Comparison of ENCODE assay signal across 8 cellular contexts in genomic region chr3:112231727-112232126, GRCh38.
"Had no signal": no experiment of that assay in that cellular context is flagged by ENCODE, and none has a peak within 500 bp of the region (broad histone marks: within the 10 kb centered on the region; RNA-seq: fewer than 3 reads in every experiment).

No MANE protein-coding gene starts in this region.

- H3K27ac Mint-ChIP-seq: GM23338, H9 had no signal

- ATAC-seq: GM23338, K562 had no signal

- H3K4me1 Mint-ChIP-seq: GM23338 had no signal

- H3K4me3 Mint-ChIP-seq: GM23338, H9 had no signal

- H2AFZ ChIP-seq: GM23338 had no signal

- H3K4me2 ChIP-seq: GM23338 had no signal

- FAIRE-seq: H1, H54, HTR-8/SVneo, K562 had no signal

- H3K4me3 ChIP-seq: GM23338, K562 had no signal

- DNase-seq: H9, HCEC 1CT, IMR-90 had no signal
